Comparison of ENCODE assay signal across 17 cellular contexts in the genomic region with DNA sequence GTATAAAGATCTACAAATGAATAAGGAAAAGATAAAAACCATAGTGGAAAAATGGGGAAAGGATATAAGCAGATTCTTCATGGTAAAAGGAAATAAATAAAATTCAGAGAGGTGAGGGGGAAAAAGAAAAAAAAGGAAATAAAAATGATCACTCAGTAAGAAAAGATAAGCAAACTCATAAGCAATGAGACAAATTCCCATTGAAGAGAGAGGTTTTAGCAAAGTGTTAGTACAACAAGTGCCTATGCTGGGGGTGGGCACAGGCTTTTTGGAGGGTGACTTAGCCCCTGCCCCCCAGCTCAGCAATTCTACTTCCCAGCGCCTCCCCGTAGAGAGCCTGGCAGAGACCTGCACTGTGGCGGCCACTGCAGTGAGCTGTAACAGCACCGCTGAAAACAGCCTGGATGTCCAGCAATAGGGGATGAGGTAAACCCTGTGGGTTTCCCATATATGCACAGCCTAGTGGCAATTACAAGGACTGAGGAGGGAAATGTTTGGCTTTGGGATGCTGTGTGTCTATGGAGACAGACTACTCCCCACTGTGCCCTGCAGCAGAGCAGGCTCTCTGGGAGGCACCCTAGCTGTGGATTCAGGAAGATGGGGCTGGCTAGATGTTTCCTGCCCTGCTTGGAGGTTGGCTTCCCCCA. TPM values are rescaled to one million over a fixed set of nuclear protein-coding genes. Genes with fewer than 3 reads are reported as not detected.
A peak's percentile ranks its signal among the peaks of the same experiment; 100 is the strongest.
DNase-seq lines count a peak whose midpoint lies in the region; ATAC-seq and TF ChIP-seq lines count a peak whose summit lies in the region.
"Had no signal": no experiment of that assay in that cellular context is flagged by ENCODE, and none has a peak within 500 bp of the region (broad histone marks: within the 10 kb centered on the region; RNA-seq: fewer than 3 reads in every experiment).

No MANE protein-coding gene starts in this region.

- H4K20me1 ChIP-seq in GM23338 (replicated peaks; ENCODE audit: insufficient read depth) = no peaks in the 10 kb centered on the region

- H3K79me2 ChIP-seq in GM23338 (replicated peaks; ENCODE audit: insufficient read depth) = no peaks in the 10 kb centered on the region

- H3K27me3 ChIP-seq in CD4-positive, alpha-beta memory T cell (ENCODE audit: insufficient read depth, low read length) = no peaks in the 10 kb centered on the region
- no peaks in the 10 kb centered on the region for H3K27me3 ChIP-seq in GM23338 (ENCODE audit: insufficient read depth)
- H3K27me3 ChIP-seq: gastrocnemius medialis, testis had no signal

- H3K9me2 ChIP-seq in GM23338 (ENCODE audit: insufficient read depth) = no peaks in the 10 kb centered on the region

- CTCF ChIA-PET in CD4-positive, alpha-beta memory T cell (lab: Charles Lee; ENCODE audit: partially characterized antibody) = interaction anchor here (1.1 kb wide), 1 partner anchor 45 kb away, joined by 3 read pairs; no protein-coding TSS in a partner anchor

- H3K36me3 Mint-ChIP-seq in CD4-positive, alpha-beta memory T cell = no peaks in the 10 kb centered on the region
- no peaks in the 10 kb centered on the region for H3K36me3 Mint-ChIP-seq in GM23338 (ENCODE audit: low read depth)

- no peak overlapping the region for H3K27ac ChIP-seq in CD4-positive, alpha-beta memory T cell (ENCODE audit: low read depth, low read length)
- H3K27ac ChIP-seq in GM23338 (ENCODE audit: low read depth) = no peak overlapping the region
- H3K27ac ChIP-seq in caudate nucleus (ENCODE audit: low read depth, low read length) = no peak overlapping the region
- H3K27ac ChIP-seq: C4-2B, gastrocnemius medialis, testis had no signal

- H3K27me3 Mint-ChIP-seq in CD4-positive, alpha-beta memory T cell = no peaks in the 10 kb centered on the region
- peaks cover 5% of the 10 kb centered on the region for H3K27me3 Mint-ChIP-seq in GM23338 (ENCODE audit: insufficient read depth, low read depth, poor library complexity)

- ATAC-seq in GM23338 = no peak
- ATAC-seq: activated CD4-positive, CD25-positive, alpha-beta regulatory T cell treated with anti-CD3 and anti-CD28 coated beads, Interleukin-2, amount 50 U/mL, for 24 hours; gastrocnemius medialis; GM12878; Right ventricle myocardium inferior had no signal

- no peak for DNase-seq in CD4-positive, alpha-beta memory T cell
- peak; percentile 45 for DNase-seq in GM23338 (ENCODE audit: low spot score)
- DNase-seq in astrocyte of the cerebellum (ENCODE audit: low read depth) = no peak
- DNase-seq in mesenteric fat pad (ENCODE audit: low spot score) = peak; percentile 72
- no peak for DNase-seq in GDM1 (lab: John Stamatoyannopoulos, UW)
- no peak for DNase-seq in caudate nucleus (lab: John Stamatoyannopoulos, UW)
- no peak for DNase-seq in GOT3 (lab: John Stamatoyannopoulos, UW)
- DNase-seq: gastrocnemius medialis, NCI-H2171 treated with DMSO at 0.1 percent for 48 hours, nephron progenitor cell, T-helper 2 cell, testis had no signal

- H3K36me3 ChIP-seq in CD4-positive, alpha-beta memory T cell (ENCODE audit: insufficient read depth, low read length) = no peaks in the 10 kb centered on the region
- H3K36me3 ChIP-seq in GM23338 (ENCODE audit: insufficient read depth) = no peaks in the 10 kb centered on the region
- H3K36me3 ChIP-seq: gastrocnemius medialis had no signal

- H3K4me3 ChIP-seq in CD4-positive, alpha-beta memory T cell (ENCODE audit: low read length in 2 of 2) = no peak overlapping the region
- H3K4me3 ChIP-seq in GM23338 (no peak overlapping the region), astrocyte of the cerebellum (ENCODE audit: low read depth, low read length) (no peak overlapping the region)
- H3K4me3 ChIP-seq: gastrocnemius medialis, GM12878, lung, testis had no signal

- TF ChIP-seq CTCF in GM23338 (conservative IDR thresholded peaks at IDR 0.05; ENCODE audit: low read depth in 2 of 2) (peak in 1 of 2 experiments; percentile 10; a peak in 1 of 4 replicates), astrocyte of the cerebellum (IDR thresholded peaks at IDR 0.05; ENCODE audit: low read depth, low read length, missing control alignments) (peak; percentile 20)

- H3F3A ChIP-seq in GM23338 (replicated peaks; ENCODE audit: low read depth) = no peaks in the 10 kb centered on the region

- H3K9me3 Mint-ChIP-seq in CD4-positive, alpha-beta memory T cell = no peaks in the 10 kb centered on the region
- no peaks in the 10 kb centered on the region for H3K9me3 Mint-ChIP-seq in GM23338
- H3K9me3 Mint-ChIP-seq: nephron progenitor cell had no signal

- H3K4me1 Mint-ChIP-seq in CD4-positive, alpha-beta memory T cell = peaks cover 7 to 19% (median 16%) of the 10 kb centered on the region in 4 donors
- peaks cover 23% of the 10 kb centered on the region for H3K4me1 Mint-ChIP-seq in GM23338

- no peaks in the 10 kb centered on the region for H3K9me3 ChIP-seq in CD4-positive, alpha-beta memory T cell (ENCODE audit: control insufficient read depth in 1 of 2, low read length in 2 of 2)
- H3K9me3 ChIP-seq: gastrocnemius medialis, testis had no signal

- peak overlapping the region in 5 of 7 donors; percentile 9 to 57 (median 19) for H3K27ac Mint-ChIP-seq in CD4-positive, alpha-beta memory T cell
- H3K27ac Mint-ChIP-seq in GM23338 = no peak overlapping the region

- H3K4me3 Mint-ChIP-seq in CD4-positive, alpha-beta memory T cell = no peak overlapping the region
- H3K4me3 Mint-ChIP-seq in GM23338 = no peak overlapping the region
- H3K4me3 Mint-ChIP-seq: nephron progenitor cell had no signal

- in situ Hi-C loops in astrocyte of the cerebellum (cut with HindIII; ENCODE audit: low sequenced_read_pairs) = no loop called here

- H3K4me2 ChIP-seq in GM23338 = no peak overlapping the region

- H2AFZ ChIP-seq in GM23338 = no peak overlapping the region

- H3K4me1 ChIP-seq in CD4-positive, alpha-beta memory T cell (ENCODE audit: insufficient read depth, low read length) = peaks cover 10% of the 10 kb centered on the region
- H3K4me1 ChIP-seq in GM23338 (ENCODE audit: insufficient read depth) = peaks cover 7% of the 10 kb centered on the region

- POLR2A ChIA-PET in CD4-positive, alpha-beta memory T cell (lab: Charles Lee; ENCODE audit: partially characterized antibody) = interaction anchor here (0.7 kb wide), 1 partner anchor 24 kb away, joined by 3 read pairs; a partner anchor contains a TSS

- intact Hi-C loops in CD4-positive, alpha-beta memory T cell (cut with micrococcal nuclease) = no loop called here

RNA-seq across cellular contexts. Expression of a gene that starts 23.7 kb away (rescaled TPM):
- total RNA-seq in CD4-positive, alpha-beta memory T cell = 10 to 100 TPM; 49.3 to 50.8 TPM
- 10 to 100 TPM; 19.8 to 27.8 TPM for polyA plus RNA-seq in CD4-positive, alpha-beta memory T cell
- 19.0 and 24.0 TPM in 2 replicates for total RNA-seq in GM23338 (2014; rRNA removed; shearing (Covaris generic))
- 4.9 and 5.3 TPM in 2 replicates for polyA plus RNA-seq in GM23338 (2016; fragmentation: Nextera tagmentation; extraction: Ambion mirVana)
- 8.9 TPM for total RNA-seq in mesenteric fat pad

Comparison
In these comparisons a context has a peak if more than half of its experiments do, and no peak if none do; other contexts are left out.
1. DNase-seq: peak in GM23338 (single experiment) and mesenteric fat pad (single experiment); none in CD4-positive, alpha-beta memory T cell (0 of 5), astrocyte of the cerebellum (single experiment), GDM1 (single experiment), caudate nucleus (0 of 61) and GOT3 (single experiment).